8 cellular contexts compared by ENCODE assay signal in genomic region chr21:25895565-25896205, GRCh38.
DNase-seq lines count a peak whose midpoint lies in the region; ATAC-seq, FAIRE-seq and TF ChIP-seq lines count a peak whose summit lies in the region.

No MANE protein-coding gene starts in this region.

- peak; percentile 46 to 51 for ATAC-seq in activated CD4-positive, CD25-positive, alpha-beta regulatory T cell treated with anti-CD3 and anti-CD28 coated beads, Interleukin-2, amount 50 U/mL, for 24 hours
- ATAC-seq in WTC11 (peak; percentile 73), Right ventricle myocardium superior (ENCODE audit: poor library complexity) (peak; percentile 82)
- ATAC-seq in stimulated activated naive CD8-positive, alpha-beta T cell treated with anti-CD3 and anti-CD28 coated beads, Interleukin-15, Interleukin-2, amounts not matched to agents 100 U/mL and 50 U/mL, for 24 hours = peak; percentile 46

- no peak overlapping the region for H3K4me3 Mint-ChIP-seq in WTC11

- no peak for FAIRE-seq in GM12892 (lab: Jason Lieb, UNC)

- peaks cover 19 to 57% of the 10 kb centered on the region in 2 experiments for H3K36me3 ChIP-seq in HEK293 (ENCODE audit: control insufficient read depth in 2 of 2, insufficient read depth in 1 of 2, low read length in 2 of 2)

- no peak for DNase-seq in activated CD4-positive, CD25-positive, alpha-beta regulatory T cell (lab: John Stamatoyannopoulos, UW)
- peak; percentile 8 for DNase-seq in NCI-H1417 treated with DMSO at 0.1 percent for 48 hours (lab: John Stamatoyannopoulos, UW)
- no peak for DNase-seq in WTC11 (ENCODE audit: low spot score)
- DNase-seq in Right ventricle myocardium superior = no peak
- no peak for DNase-seq in stimulated activated naive CD8-positive, alpha-beta T cell treated with anti-CD3 and anti-CD28 coated beads, Interleukin-15, Interleukin-2, amounts not matched to agents 100 U/mL and 50 U/mL, for 24 hours
- no peak for DNase-seq in GM12892 (ENCODE audit: insufficient read length)

- H3K27me3 Mint-ChIP-seq in WTC11 (ENCODE audit: low read depth) = no peaks in the 10 kb centered on the region

- peaks cover 75% of the 10 kb centered on the region for H3K36me3 Mint-ChIP-seq in WTC11

- no peak for TF ChIP-seq POLR2A in GM12892 (IDR thresholded peaks at IDR 0.05; ENCODE audit: low read depth, low read length)

- peaks cover 6% of the 10 kb centered on the region for H3K9me3 Mint-ChIP-seq in WTC11

- no peak overlapping the region for H3K4me3 ChIP-seq in HEK293 (ENCODE audit: low read depth, low read length)

- H3K27ac Mint-ChIP-seq in WTC11 = no peak overlapping the region

- H3K4me1 ChIP-seq in HEK293 (ENCODE audit: control insufficient read depth, insufficient read depth, low read length) = no peaks in the 10 kb centered on the region

- POLR2A ChIA-PET in HEK293 (lab: Yijun Ruan, JAX) = no interaction called here
- POLR2A ChIA-PET in WTC11 (lab: Charles Lee) = no interaction called here

- intact Hi-C loops in Right ventricle myocardium superior (cut with DNase I) = loop anchor here (5.0 kb wide), 1 partner anchor 277 kb away; the partner anchor contains the start of gene APP

- H3K9me3 ChIP-seq in HEK293 (ENCODE audit: control insufficient read depth, insufficient read depth, low read depth, low read length) = no peaks in the 10 kb centered on the region; the same call in 1 of the 2 replicates

- CTCF ChIA-PET in HEK293 (lab: Yijun Ruan, JAX) (interaction anchor here (0.6 to 2.1 kb wide), 15 partner anchors 9 to 819 kb away, joined by 3 to 5 read pairs (median 3); partner anchors contain the start of gene APP), WTC11 (lab: Charles Lee) (interaction anchor here (0.6 to 1.5 kb wide), 8 partner anchors 12 to 837 kb away, joined by 3 to 7 read pairs (median 4); partner anchors contain the start of gene APP)

- no peak overlapping the region for H3K27ac ChIP-seq in HEK293 (ENCODE audit: extremely low read depth, low read depth, low read length)

- H3K4me1 Mint-ChIP-seq in WTC11 = 0 out of 2 replicates have a peak, but pooled peaks cover 9% of the 10 kb centered on the region

- no peak for TF ChIP-seq CTCF in HEK293 (tag by site-specific recombination; IDR thresholded peaks at IDR 0.05)
- TF ChIP-seq CTCF in WTC11 (IDR thresholded peaks at IDR 0.05) = peak; percentile 36

TF ChIP-seq in HEK293, 187 proteins besides CTCF, POLR2A, EP300 and RAD21:
- TF ChIP-seq ZBTB49 (tag by site-specific recombination; IDR thresholded peaks at IDR 0.05; ENCODE audit: low read depth) (no peak), HOXA7 (CRISPR knock-in tag; IDR thresholded peaks at IDR 0.05; ENCODE audit: borderline replicate concordance) (no peak), ZBTB44 (tag by site-specific recombination; IDR thresholded peaks at IDR 0.05) (peak; percentile 39; the same call in 1 of the 2 replicates), ZNF701 (tag by site-specific recombination; IDR thresholded peaks at IDR 0.05) (no peak), ZNF654 (tag by site-specific recombination; IDR thresholded peaks at IDR 0.05; ENCODE audit: low read depth) (peak; percentile 33), YY2 (tag by site-specific recombination; IDR thresholded peaks at IDR 0.05) (no peak), ZNF561 (tag by site-specific recombination; IDR thresholded peaks at IDR 0.05; ENCODE audit: borderline replicate concordance) (no peak)

TF ChIP-seq in WTC11, 78 proteins besides CTCF, POLR2A, EP300 and RAD21:
- no peak for TF ChIP-seq GABPB1 (CRISPR knock-in tag; IDR thresholded peaks at IDR 0.05)
- TF ChIP-seq ELF4 (CRISPR knock-in tag; IDR thresholded peaks at IDR 0.05; ENCODE audit: low read depth) = no peak
- TF ChIP-seq JAZF1 (CRISPR knock-in tag; IDR thresholded peaks at IDR 0.05) = no peak
- TF ChIP-seq ZNF121 (CRISPR knock-in tag; IDR thresholded peaks at IDR 0.05) = no peak
- no peak for TF ChIP-seq ERG (CRISPR knock-in tag; IDR thresholded peaks at IDR 0.05)
- TF ChIP-seq ZNF416 (CRISPR knock-in tag; IDR thresholded peaks at IDR 0.05) = no peak
TF ChIP-seq in WTC11: peak in this region for 0.
